ENCODE assay signal across 17 cellular contexts in genomic region chr1:243963566-243963965, GRCh38.
"Had no signal": no experiment of that assay in that cellular context is flagged by ENCODE, and none has a peak within 500 bp of the region (broad histone marks: within the 10 kb centered on the region; RNA-seq: fewer than 3 reads in every experiment).

No MANE protein-coding gene starts in this region.

- DNase-seq: activated CD4-positive, alpha-beta memory T cell treated with anti-CD3 and anti-CD28 coated beads, Interleukin-2, amount 10 ng/mL, durations not matched to agents 7 days and 5 days; activated CD4-positive, alpha-beta T cell treated with anti-CD3 and anti-CD28 coated beads for 36 hours; activated naive CD4-positive, alpha-beta T cell treated with anti-CD3 and anti-CD28 coated beads, Interleukin-2, amount 10 ng/mL, durations not matched to agents 7 days and 5 days; activated T-cell treated with anti-CD3 and anti-CD28 coated beads, Interleukin-2, amount 50 U/mL, for 24 hours; dorsolateral prefrontal cortex; endodermal cell; erythroblast; foreskin keratinocyte; glutamatergic neuron; hypothalamus; left ventricle myocardium inferior; stimulated activated CD4-positive, alpha-beta T cell treated with anti-CD3 and anti-CD28 coated beads, Interleukin-4, amount 100 ng/mL, for 1 hour; stimulated activated naive CD8-positive, alpha-beta T cell treated with anti-CD3 and anti-CD28 coated beads, Interleukin-15, Interleukin-2, amounts not matched to agents 100 U/mL and 50 U/mL, for 24 hours; transverse colon; WERI-Rb-1 had no signal

- H3K4me1 ChIP-seq: foreskin keratinocyte, transverse colon had no signal

- H3K4me1 Mint-ChIP-seq: activated CD4-positive, alpha-beta memory T cell treated with anti-CD3 and anti-CD28 coated beads, Interleukin-2, amount 10 ng/mL, durations not matched to agents 7 days and 5 days; activated CD4-positive, alpha-beta T cell treated with anti-CD3 and anti-CD28 coated beads for 36 hours; activated naive CD4-positive, alpha-beta T cell treated with anti-CD3 and anti-CD28 coated beads, Interleukin-2, amount 10 ng/mL, durations not matched to agents 7 days and 5 days; memory B cell had no signal

- H3K27me3 ChIP-seq: dorsolateral prefrontal cortex, transverse colon had no signal

- H3K36me3 ChIP-seq: left ventricle myocardium inferior, transverse colon, WERI-Rb-1 had no signal

- H3K9me3 ChIP-seq: left ventricle myocardium inferior, transverse colon had no signal

- H3K4me3 ChIP-seq: dorsolateral prefrontal cortex, left ventricle myocardium inferior, transverse colon had no signal

- H3K9me3 Mint-ChIP-seq: activated CD4-positive, alpha-beta memory T cell treated with anti-CD3 and anti-CD28 coated beads, Interleukin-2, amount 10 ng/mL, durations not matched to agents 7 days and 5 days; activated naive CD4-positive, alpha-beta T cell treated with anti-CD3 and anti-CD28 coated beads, Interleukin-2, amount 10 ng/mL, durations not matched to agents 7 days and 5 days; activated T-cell treated with anti-CD3 and anti-CD28 coated beads, Interleukin-2, amount 50 U/mL, for 24 hours; endodermal cell; memory B cell; natural killer cell treated with Interleukin-12 subunit alpha and Interleukin-12 subunit beta and Interleukin-15 and Interleukin-18, amount 100 ng/mL, for 72 hours had no signal

- H3K27ac Mint-ChIP-seq: activated CD4-positive, alpha-beta memory T cell treated with anti-CD3 and anti-CD28 coated beads, Interleukin-2, amount 10 ng/mL, durations not matched to agents 7 days and 5 days; activated CD4-positive, alpha-beta T cell treated with anti-CD3 and anti-CD28 coated beads for 36 hours; activated naive CD4-positive, alpha-beta T cell treated with anti-CD3 and anti-CD28 coated beads, Interleukin-2, amount 10 ng/mL, durations not matched to agents 7 days and 5 days; activated T-cell treated with anti-CD3 and anti-CD28 coated beads, Interleukin-2, amount 50 U/mL, for 24 hours; endodermal cell; memory B cell; natural killer cell treated with Interleukin-12 subunit alpha and Interleukin-12 subunit beta and Interleukin-15 and Interleukin-18, amount 100 ng/mL, for 72 hours had no signal

- H3K4me3 Mint-ChIP-seq: activated CD4-positive, alpha-beta memory T cell treated with anti-CD3 and anti-CD28 coated beads, Interleukin-2, amount 10 ng/mL, durations not matched to agents 7 days and 5 days; activated CD4-positive, alpha-beta T cell treated with anti-CD3 and anti-CD28 coated beads for 36 hours; activated naive CD4-positive, alpha-beta T cell treated with anti-CD3 and anti-CD28 coated beads, Interleukin-2, amount 10 ng/mL, durations not matched to agents 7 days and 5 days; activated T-cell treated with anti-CD3 and anti-CD28 coated beads, Interleukin-2, amount 50 U/mL, for 24 hours; endodermal cell; memory B cell; natural killer cell treated with Interleukin-12 subunit alpha and Interleukin-12 subunit beta and Interleukin-15 and Interleukin-18, amount 100 ng/mL, for 72 hours had no signal

- H3K36me3 Mint-ChIP-seq: activated naive CD4-positive, alpha-beta T cell treated with anti-CD3 and anti-CD28 coated beads, Interleukin-2, amount 10 ng/mL, durations not matched to agents 7 days and 5 days; memory B cell; natural killer cell treated with Interleukin-12 subunit alpha and Interleukin-12 subunit beta and Interleukin-15 and Interleukin-18, amount 100 ng/mL, for 72 hours had no signal

- H3K27ac ChIP-seq: dorsolateral prefrontal cortex, foreskin keratinocyte, left ventricle myocardium inferior, transverse colon, WERI-Rb-1 had no signal

- ATAC-seq: activated CD4-positive, alpha-beta T cell treated with anti-CD3 and anti-CD28 coated beads for 36 hours; foreskin keratinocyte; natural killer cell treated with Interleukin-12 subunit alpha and Interleukin-12 subunit beta and Interleukin-15 and Interleukin-18, amount 100 ng/mL, for 72 hours; stimulated activated naive CD8-positive, alpha-beta T cell treated with anti-CD3 and anti-CD28 coated beads, Interleukin-15, Interleukin-2, amounts not matched to agents 100 U/mL and 50 U/mL, for 24 hours had no signal

- H3K27me3 Mint-ChIP-seq: activated CD4-positive, alpha-beta T cell treated with anti-CD3 and anti-CD28 coated beads for 36 hours had no signal
